ENCODE assay signal across 8 cellular contexts in genomic region chr17:68020451-68020779, GRCh38. TPM values are rescaled to one million over a fixed set of nuclear protein-coding genes. Genes with fewer than 3 reads are reported as not detected.
A peak's percentile ranks its signal among the peaks of the same experiment; 100 is the strongest.
DNase-seq lines count a peak whose midpoint lies in the region; ATAC-seq, FAIRE-seq and TF ChIP-seq lines count a peak whose summit lies in the region.

No MANE protein-coding gene starts in this region.

- no peak for FAIRE-seq in endothelial cell of umbilical vein (lab: Jason Lieb, UNC)

- intact Hi-C loops in PC-3 (cut with micrococcal nuclease), result loop anchor here (1.0 kb wide), 1 partner anchor 15 kb away; the partner anchor contains the start of gene KPNA2
- intact Hi-C loops in endothelial cell of umbilical vein (cut with micrococcal nuclease), result loop anchor here (1.0 kb wide), 3 partner anchors 15 to 33 kb away; partner anchors contain the start of gene KPNA2
- intact Hi-C loops in posterior vena cava (cut with DNase I), result no loop called here

- H3K9me3 ChIP-seq in PC-3 (ENCODE audit: low read length), result no peaks in the 10 kb centered on the region
- H3K9me3 ChIP-seq in endothelial cell of umbilical vein (replicated peaks; ENCODE audit: control insufficient read depth, insufficient read depth, low read length), result no peaks in the 10 kb centered on the region

- TF ChIP-seq POLR2A in endothelial cell of umbilical vein (IDR thresholded peaks at IDR 0.05; ENCODE audit: low read depth, low read length), result no peak

- H3K4me2 ChIP-seq in PC-3 (ENCODE audit: low read length) (peak overlapping the region; percentile 89), endothelial cell of umbilical vein (ENCODE audit: insufficient read depth, low read length) (peak overlapping the region; percentile 69)

- POLR2A ChIA-PET in PC-3 (lab: Charles Lee; ENCODE audit: unreplicated experiment) (interaction anchor here (0.6 to 1.2 kb wide), 2 partner anchors 15 to 25 kb away, joined by 4 to 6 read pairs; partner anchors contain the start of gene KPNA2), endothelial cell of umbilical vein (lab: Charles Lee) (no interaction called here)

- dilution Hi-C loops in endothelial cell of umbilical vein (cut with MboI; ENCODE audit: extremely low pct_ligation_motif_present, low sequenced_read_pairs), result no loop called here

- peak overlapping the region; percentile 68 for H3K4me3 ChIP-seq in PC-3 (ENCODE audit: low read length)
- peak overlapping the region; percentile 37 to 54 (median 38) for H3K4me3 ChIP-seq in endothelial cell of umbilical vein (replicated peaks in 1 of 3; ENCODE audit: insufficient read depth in 1 of 3, low read depth in 1 of 3, low read length in 3 of 3)

- CTCF ChIA-PET in activated naive CD4-positive, alpha-beta T cell treated with anti-CD3 and anti-CD28 coated beads, Interleukin-2, amount 10 ng/mL, durations not matched to agents 7 days and 5 days (lab: Charles Lee), result interaction anchor here (0.6 to 1.6 kb wide), 2 partner anchors 10 to 395 kb away, joined by 3 to 4 read pairs; no protein-coding TSS in a partner anchor
- CTCF ChIA-PET in PC-3 (lab: Charles Lee) (interaction anchor here (0.6 to 1.0 kb wide), 2 partner anchors 9 to 1447 kb away, joined by 3 to 5 read pairs; no protein-coding TSS in a partner anchor), endothelial cell of umbilical vein (lab: Charles Lee) (interaction anchor here (0.8 to 1.7 kb wide), 9 partner anchors 9 to 437 kb away, joined by 3 to 13 read pairs (median 7); partner anchors contain the start of genes C17orf58, KPNA2 and WIPI1)

- no peaks in the 10 kb centered on the region for H3K36me3 Mint-ChIP-seq in activated naive CD4-positive, alpha-beta T cell treated with anti-CD3 and anti-CD28 coated beads, Interleukin-2, amount 10 ng/mL, durations not matched to agents 7 days and 5 days
- H3K36me3 Mint-ChIP-seq in nephron (ENCODE audit: low read depth), result no peaks in the 10 kb centered on the region

- H3K36me3 ChIP-seq in PC-3 (ENCODE audit: low read depth, low read length), result no peaks in the 10 kb centered on the region
- H3K36me3 ChIP-seq in endothelial cell of umbilical vein (ENCODE audit: control insufficient read depth in 2 of 2, extremely low read depth in 1 of 2, insufficient read depth in 2 of 2, low read length in 2 of 2), result no peaks in the 10 kb centered on the region

- peaks cover 29% of the 10 kb centered on the region for H3K27me3 Mint-ChIP-seq in activated naive CD4-positive, alpha-beta T cell treated with anti-CD3 and anti-CD28 coated beads, Interleukin-2, amount 10 ng/mL, durations not matched to agents 7 days and 5 days
- H3K27me3 Mint-ChIP-seq in nephron (ENCODE audit: low read depth), result peaks cover 6% of the 10 kb centered on the region

- peak overlapping the region; percentile 79 for H3K4me3 Mint-ChIP-seq in activated naive CD4-positive, alpha-beta T cell treated with anti-CD3 and anti-CD28 coated beads, Interleukin-2, amount 10 ng/mL, durations not matched to agents 7 days and 5 days
- H3K4me3 Mint-ChIP-seq in nephron, result peak overlapping the region; percentile 85 to 93 (median 90)

- H3K9me3 Mint-ChIP-seq in activated naive CD4-positive, alpha-beta T cell treated with anti-CD3 and anti-CD28 coated beads, Interleukin-2, amount 10 ng/mL, durations not matched to agents 7 days and 5 days, result no peaks in the 10 kb centered on the region
- no peaks in the 10 kb centered on the region for H3K9me3 Mint-ChIP-seq in nephron

- H2AFZ ChIP-seq in PC-3 (ENCODE audit: low read length) (peak overlapping the region; percentile 94), endothelial cell of umbilical vein (ENCODE audit: low read depth, low read length) (peak overlapping the region; percentile 87)

- no peaks in the 10 kb centered on the region for H3K79me2 ChIP-seq in PC-3 (ENCODE audit: low read length)
- H3K79me2 ChIP-seq in endothelial cell of umbilical vein (ENCODE audit: control insufficient read depth, insufficient read depth, low read length), result no peaks in the 10 kb centered on the region

- H3K9ac ChIP-seq in PC-3 (ENCODE audit: low read length) (peak overlapping the region; percentile 81), endothelial cell of umbilical vein (replicated peaks; ENCODE audit: extremely low read depth, insufficient read depth, low read length) (peak overlapping the region; percentile 61)

- H3K4me1 Mint-ChIP-seq in activated naive CD4-positive, alpha-beta T cell treated with anti-CD3 and anti-CD28 coated beads, Interleukin-2, amount 10 ng/mL, durations not matched to agents 7 days and 5 days, result peaks cover 19% of the 10 kb centered on the region
- H3K4me1 Mint-ChIP-seq in nephron, result peaks cover 5% of the 10 kb centered on the region

- TF ChIP-seq CTCF in PC-3 (conservative IDR thresholded peaks at IDR 0.05; ENCODE audit: low read depth, low read length) (no peak), endothelial cell of umbilical vein (IDR thresholded peaks at IDR 0.05; ENCODE audit: extremely low read depth in 1 of 2, insufficient read depth in 1 of 2, low read depth in 1 of 2, low read length in 2 of 2) (no peak), nephron (IDR thresholded peaks at IDR 0.05; ENCODE audit: unreplicated experiment in 3 of 3) (no peak)

- H3K27me3 ChIP-seq in PC-3 (ENCODE audit: low read length), result no peaks in the 10 kb centered on the region
- peaks cover 0 to 3% of the 10 kb centered on the region in 2 experiments for H3K27me3 ChIP-seq in endothelial cell of umbilical vein (ENCODE audit: control insufficient read depth in 2 of 2, insufficient read depth in 2 of 2, low read length in 2 of 2)

- BruUV-seq in PC-3 (replicated peaks; lab: Mats Ljungman, UMichigan) (TSS peak; percentile 89), endothelial cell of umbilical vein (replicated peaks; lab: Mats Ljungman, UMichigan) (TSS peak; percentile 36)

- H4K20me1 ChIP-seq in PC-3 (ENCODE audit: low read length), result no peaks in the 10 kb centered on the region
- no peaks in the 10 kb centered on the region for H4K20me1 ChIP-seq in endothelial cell of umbilical vein (replicated peaks; ENCODE audit: control insufficient read depth, extremely low read depth, insufficient read depth, low read length)

- H3K4me1 ChIP-seq in PC-3 (ENCODE audit: insufficient read depth, low read length), result peaks cover 5% of the 10 kb centered on the region
- peaks cover 7% of the 10 kb centered on the region for H3K4me1 ChIP-seq in endothelial cell of umbilical vein (ENCODE audit: control insufficient read depth, extremely low read depth, insufficient read depth, low read length)

- no peak for DNase-seq in activated naive CD4-positive, alpha-beta T cell treated with anti-CD3 and anti-CD28 coated beads, Interleukin-2, amount 10 ng/mL, durations not matched to agents 7 days and 5 days
- no peak for DNase-seq in activated naive CD4-positive, alpha-beta T cell (lab: John Stamatoyannopoulos, UW)
- DNase-seq in PC-3 (no peak), endothelial cell of umbilical vein (ENCODE audit: low read depth, low spot score) (peak; percentile 29), posterior vena cava (ENCODE audit: low spot score) (no peak), T1000 (lab: John Stamatoyannopoulos, UW) (no peak), SW 1271 (lab: John Stamatoyannopoulos, UW) (no peak)

- H3K9me1 ChIP-seq in endothelial cell of umbilical vein (replicated peaks; ENCODE audit: control insufficient read depth, extremely low read depth, insufficient read depth, low read length), result no peaks in the 10 kb centered on the region

- H3K27ac ChIP-seq in PC-3 (ENCODE audit: low read length) (peak overlapping the region; percentile 44), endothelial cell of umbilical vein (ENCODE audit: insufficient read depth, low read depth, low read length) (peak overlapping the region; percentile 25)

- ATAC-seq in PC-3, result no peak; the same call in 1 of the 2 replicates

- peak overlapping the region; percentile 83 for H3K27ac Mint-ChIP-seq in activated naive CD4-positive, alpha-beta T cell treated with anti-CD3 and anti-CD28 coated beads, Interleukin-2, amount 10 ng/mL, durations not matched to agents 7 days and 5 days
- H3K27ac Mint-ChIP-seq in nephron, result peak overlapping the region; percentile 81 to 94 (median 90)

- no peaks in the 10 kb centered on the region for H3K9me2 ChIP-seq in PC-3 (replicated peaks; ENCODE audit: low read length)

- no peaks in the 10 kb centered on the region for H3F3A ChIP-seq in PC-3 (ENCODE audit: low read length, unreplicated experiment)

TF ChIP-seq in endothelial cell of umbilical vein, 7 proteins besides CTCF, POLR2A, EP300 and RAD21 (continues in another document):
- TF ChIP-seq MAX (IDR thresholded peaks at IDR 0.05; ENCODE audit: insufficient read depth, insufficient read length), result no peak
- TF ChIP-seq POLR2AphosphoS5 (IDR thresholded peaks at IDR 0.05; ENCODE audit: insufficient read depth, low read depth, low read length), result no peak
- TF ChIP-seq MYC (IDR thresholded peaks at IDR 0.05; ENCODE audit: low read depth, low read length), result no peak
- no peak for TF ChIP-seq JUN (IDR thresholded peaks at IDR 0.05; ENCODE audit: borderline replicate concordance, insufficient read depth, insufficient read length, low read depth)
- no peak for TF ChIP-seq GATA2 (IDR thresholded peaks at IDR 0.05; ENCODE audit: insufficient read depth, insufficient read length, low read depth, low read length)

RNA-seq across cellular contexts. Expression of gene KPNA2, which starts 15.1 kb away (rescaled TPM):
- total RNA-seq in PC-3 (2014; rRNA removed) (223 and 288 TPM in 2 replicates), endothelial cell of umbilical vein (311 and 382 TPM in 2 replicates), posterior vena cava (10 to 100 TPM; 29.2 to 30.8 TPM)
- polyA plus RNA-seq in endothelial cell of umbilical vein, result 252 and 259 TPM in 2 replicates
- 238 and 268 TPM in 2 replicates for polyA plus RNA-seq in endothelial cell of umbilical vein (2011; cell fraction: cytosol; rRNA removed)
- 209 and 217 TPM in 2 replicates for polyA plus RNA-seq in endothelial cell of umbilical vein (2011; cell fraction: nucleus; rRNA removed)
- 267 and 391 TPM in 2 replicates for polyA plus RNA-seq in endothelial cell of umbilical vein (2012)
- 488 and 522 TPM in 2 replicates for polyA minus RNA-seq in endothelial cell of umbilical vein
- polyA minus RNA-seq in endothelial cell of umbilical vein (2011; cell fraction: cytosol; rRNA and poly(A)+ RNA removed), result 278 TPM
- 156 and 233 TPM in 2 replicates for polyA minus RNA-seq in endothelial cell of umbilical vein (2011; cell fraction: nucleus; rRNA and poly(A)+ RNA removed)

RNA-seq across cellular contexts. Expression of gene C17orf58, which starts 24.1 kb away (rescaled TPM):
- 13.2 and 25.3 TPM in 2 replicates for total RNA-seq in PC-3 (2014; rRNA removed)
- 13.4 and 24.5 TPM in 2 replicates for total RNA-seq in endothelial cell of umbilical vein
- polyA plus RNA-seq in endothelial cell of umbilical vein, result 35.5 and 40.0 TPM in 2 replicates
- polyA plus RNA-seq in endothelial cell of umbilical vein (2011; cell fraction: cytosol; rRNA removed), result 28.6 and 34.5 TPM in 2 replicates
- polyA plus RNA-seq in endothelial cell of umbilical vein (2011; cell fraction: nucleus; rRNA removed), result 38.6 and 39.9 TPM in 2 replicates
- 22.3 and 24.3 TPM in 2 replicates for polyA plus RNA-seq in endothelial cell of umbilical vein (2012)
- polyA minus RNA-seq in endothelial cell of umbilical vein, result 25.1 and 29.9 TPM in 2 replicates
- 5.3 TPM for polyA minus RNA-seq in endothelial cell of umbilical vein (2011; cell fraction: cytosol; rRNA and poly(A)+ RNA removed)
- 13.5 and 20.5 TPM in 2 replicates for polyA minus RNA-seq in endothelial cell of umbilical vein (2011; cell fraction: nucleus; rRNA and poly(A)+ RNA removed)
- total RNA-seq in posterior vena cava, result 10 to 100 TPM in 1 of 2 donors, 1 to 10 TPM in 1; 7.3 to 21.9 TPM

Comparison
In these comparisons a context has a peak if more than half of its experiments do, and no peak if none do; other contexts are left out.
1. intact Hi-C loops: an anchor here in PC-3 (1.0 kb wide) and endothelial cell of umbilical vein (1.0 kb wide); none called in posterior vena cava.